Comparison of ENCODE assay signal across 8 cellular contexts in genomic region chr7:45027774-45028114, GRCh38. TPM values are rescaled to one million over a fixed set of nuclear protein-coding genes. Genes with fewer than 3 reads are reported as not detected.
DNase-seq lines count a peak whose midpoint lies in the region; ATAC-seq and TF ChIP-seq lines count a peak whose summit lies in the region.

No MANE protein-coding gene starts in this region.

- H3K27me3 ChIP-seq in naive thymus-derived CD4-positive, alpha-beta T cell (ENCODE audit: control insufficient read depth in 2 of 2, insufficient read depth in 2 of 2, low read length in 2 of 2) = no peaks in the 10 kb centered on the region
- no peaks in the 10 kb centered on the region for H3K27me3 ChIP-seq in Caco-2 (replicated peaks; ENCODE audit: control insufficient read depth, insufficient read depth, low read length)

- H3K36me3 Mint-ChIP-seq in activated CD8-positive, alpha-beta T cell treated with anti-CD3 and anti-CD28 coated beads, Interleukin-2, amount 10 ng/mL, durations not matched to agents 7 days and 5 days (ENCODE audit: low read depth) = peaks cover 75% of the 10 kb centered on the region
- H3K36me3 Mint-ChIP-seq in naive thymus-derived CD4-positive, alpha-beta T cell = peaks cover 5 to 60% (median 34%) of the 10 kb centered on the region in 5 donors
- H3K36me3 Mint-ChIP-seq in Caco-2 (ENCODE audit: insufficient read depth, unreplicated experiment) = peaks cover 10% of the 10 kb centered on the region

- intact Hi-C loops in naive thymus-derived CD4-positive, alpha-beta T cell (cut with micrococcal nuclease) = loop anchor here (1.0 to 5.0 kb wide), 12 partner anchors 9 to 110 kb away; partner anchors contain the start of genes MYO1G (in 2 of the 2) and TBRG4 (in 2 of the 2)
- intact Hi-C loops in Caco-2 (cut with micrococcal nuclease; ENCODE audit: unreplicated experiment) = no loop called here

- H3K4me3 ChIP-seq in GM12865 (ENCODE audit: low read depth, low read length) = peak overlapping the region; percentile 77
- peak overlapping the region; percentile 87 for H3K4me3 ChIP-seq in naive thymus-derived CD4-positive, alpha-beta T cell (ENCODE audit: low read length)
- H3K4me3 ChIP-seq in Caco-2 (ENCODE audit: low read depth, low read length) = no peak overlapping the region

- peaks cover 40 to 62% of the 10 kb centered on the region in 2 donors for H3K4me1 ChIP-seq in naive thymus-derived CD4-positive, alpha-beta T cell (ENCODE audit: control insufficient read depth in 2 of 2, insufficient read depth in 2 of 2, low read length in 2 of 2)
- no peaks in the 10 kb centered on the region for H3K4me1 ChIP-seq in Caco-2

- peak overlapping the region; percentile 84 for H3K27ac Mint-ChIP-seq in activated CD8-positive, alpha-beta T cell treated with anti-CD3 and anti-CD28 coated beads, Interleukin-2, amount 10 ng/mL, durations not matched to agents 7 days and 5 days
- peak overlapping the region; percentile 80 to 97 (median 93) for H3K27ac Mint-ChIP-seq in naive thymus-derived CD4-positive, alpha-beta T cell
- no peak overlapping the region for H3K27ac Mint-ChIP-seq in Caco-2 (ENCODE audit: unreplicated experiment)

- peaks cover 0 to 20% (median 0%) of the 10 kb centered on the region in 3 experiments for H3K36me3 ChIP-seq in naive thymus-derived CD4-positive, alpha-beta T cell (ENCODE audit: control insufficient read depth in 2 of 3, insufficient read depth in 3 of 3, low read length in 3 of 3)
- no peaks in the 10 kb centered on the region; the same call in 1 of the 2 replicates for H3K36me3 ChIP-seq in Caco-2 (ENCODE audit: control insufficient read depth, insufficient read depth, low read length)

- POLR2A ChIA-PET in activated CD8-positive, alpha-beta T cell treated with anti-CD3 and anti-CD28 coated beads, Interleukin-2, amount 10 ng/mL, durations not matched to agents 7 days and 5 days (lab: Charles Lee) = interaction anchor here (0.7 to 3.9 kb wide), 22 partner anchors 8 to 180 kb away, joined by 3 to 125 read pairs (median 6); partner anchors contain the start of genes H2AZ2, MYO1G, PURB and TBRG4
- POLR2A ChIA-PET in naive thymus-derived CD4-positive, alpha-beta T cell (lab: Charles Lee) = interaction anchor here (0.7 to 13.7 kb wide), 25 partner anchors 8 to 537 kb away, joined by 3 to 348 read pairs (median 5); partner anchors contain the start of genes CCM2, H2AZ2, MYO1G and NUDCD3
- POLR2A ChIA-PET in Caco-2 (lab: Charles Lee) = no interaction called here

- peak overlapping the region; percentile 80 for H3K4me3 Mint-ChIP-seq in activated CD8-positive, alpha-beta T cell treated with anti-CD3 and anti-CD28 coated beads, Interleukin-2, amount 10 ng/mL, durations not matched to agents 7 days and 5 days
- peak overlapping the region; percentile 89 to 98 (median 95) for H3K4me3 Mint-ChIP-seq in naive thymus-derived CD4-positive, alpha-beta T cell
- no peak overlapping the region for H3K4me3 Mint-ChIP-seq in Caco-2 (ENCODE audit: unreplicated experiment)

- H3K4me1 Mint-ChIP-seq in activated CD8-positive, alpha-beta T cell treated with anti-CD3 and anti-CD28 coated beads, Interleukin-2, amount 10 ng/mL, durations not matched to agents 7 days and 5 days (ENCODE audit: low read depth) = peaks cover 73% of the 10 kb centered on the region
- peaks cover 50 to 75% (median 67%) of the 10 kb centered on the region in 7 donors for H3K4me1 Mint-ChIP-seq in naive thymus-derived CD4-positive, alpha-beta T cell
- no peaks in the 10 kb centered on the region for H3K4me1 Mint-ChIP-seq in Caco-2 (ENCODE audit: low read depth, unreplicated experiment)

- no peaks in the 10 kb centered on the region for H3K27me3 Mint-ChIP-seq in activated CD8-positive, alpha-beta T cell treated with anti-CD3 and anti-CD28 coated beads, Interleukin-2, amount 10 ng/mL, durations not matched to agents 7 days and 5 days (ENCODE audit: low read depth)
- H3K27me3 Mint-ChIP-seq in naive thymus-derived CD4-positive, alpha-beta T cell = no peaks in the 10 kb centered on the region
- no peaks in the 10 kb centered on the region for H3K27me3 Mint-ChIP-seq in Caco-2 (ENCODE audit: insufficient read depth, unreplicated experiment)

- no TSS peak for BruUV-seq in Caco-2 (replicated peaks; lab: Mats Ljungman, UMichigan)

- no peak for TF ChIP-seq CTCF in GM12865 (IDR thresholded peaks at IDR 0.05; ENCODE audit: insufficient read depth, low read depth, low read length, missing control alignments)
- TF ChIP-seq CTCF in Caco-2 (IDR thresholded peaks at IDR 0.05; ENCODE audit: insufficient read depth in 1 of 2, low read depth in 1 of 2, low read length in 1 of 2, severe bottlenecking in 1 of 2, unreplicated experiment in 1 of 2) = no peak

- H3K27ac ChIP-seq in naive thymus-derived CD4-positive, alpha-beta T cell (ENCODE audit: low read depth, low read length) = peak overlapping the region; percentile 86

- no peaks in the 10 kb centered on the region for H3K9me3 Mint-ChIP-seq in activated CD8-positive, alpha-beta T cell treated with anti-CD3 and anti-CD28 coated beads, Interleukin-2, amount 10 ng/mL, durations not matched to agents 7 days and 5 days (ENCODE audit: insufficient read depth)
- H3K9me3 Mint-ChIP-seq in naive thymus-derived CD4-positive, alpha-beta T cell = peaks cover 0 to 2% (median 0%) of the 10 kb centered on the region in 11 donors
- H3K9me3 Mint-ChIP-seq in Caco-2 (ENCODE audit: unreplicated experiment) = no peaks in the 10 kb centered on the region

- no peaks in the 10 kb centered on the region for H3K9me3 ChIP-seq in naive thymus-derived CD4-positive, alpha-beta T cell (ENCODE audit: control insufficient read depth in 2 of 3, low read length in 3 of 3)
- H3K9me3 ChIP-seq in Caco-2 = no peaks in the 10 kb centered on the region

- DNase-seq in GM12865 (ENCODE audit: low read depth) = peak; percentile 13
- peak; percentile 31 for DNase-seq in activated CD8-positive, alpha-beta T cell treated with anti-CD3 and anti-CD28 coated beads, Interleukin-2, amount 10 ng/mL, durations not matched to agents 7 days and 5 days
- no peak for DNase-seq in naive thymus-derived CD4-positive, alpha-beta T cell
- no peak for DNase-seq in AG08396 (ENCODE audit: low spot score)
- DNase-seq in Caco-2 = no peak
- no peak for DNase-seq in COR-L47 (lab: John Stamatoyannopoulos, UW)
- DNase-seq in HCEC 1CT = no peak

- peak; percentile 25 for ATAC-seq in HG02763 (IDR thresholded peaks at IDR 0.05; ENCODE audit: unreplicated experiment)
- ATAC-seq in activated CD8-positive, alpha-beta T cell treated with anti-CD3 and anti-CD28 coated beads, Interleukin-2, amount 10 ng/mL, durations not matched to agents 7 days and 5 days = peak; percentile 31
- peak; percentile 20 for ATAC-seq in naive thymus-derived CD4-positive, alpha-beta T cell

- CTCF ChIA-PET in activated CD8-positive, alpha-beta T cell treated with anti-CD3 and anti-CD28 coated beads, Interleukin-2, amount 10 ng/mL, durations not matched to agents 7 days and 5 days (lab: Charles Lee) = interaction anchor here (0.9 to 6.0 kb wide), 10 partner anchors 9 to 108 kb away, joined by 3 to 45 read pairs (median 7); partner anchors contain the start of genes CCM2 and MYO1G
- CTCF ChIA-PET in naive thymus-derived CD4-positive, alpha-beta T cell (lab: Charles Lee) = interaction anchor here (0.7 to 5.6 kb wide), 7 partner anchors 11 to 54 kb away, joined by 3 to 65 read pairs (median 5); no protein-coding TSS in a partner anchor
- CTCF ChIA-PET in Caco-2 (lab: Charles Lee) = no interaction called here

RNA-seq across cellular contexts. Expression of gene CCM2, which starts 27.7 kb away (rescaled TPM):
- 10 to 100 TPM; 99.6 to 99.9 TPM for total RNA-seq in activated CD8-positive, alpha-beta T cell treated with anti-CD3 and anti-CD28 coated beads, Interleukin-2, amount 10 ng/mL, durations not matched to agents 7 days and 5 days
- total RNA-seq in naive thymus-derived CD4-positive, alpha-beta T cell = 100 to 1,000 TPM in 3 of 5 experiments, 10 to 100 TPM in 2; 80.4 to 200 (median 119) TPM
- polyA plus RNA-seq in naive thymus-derived CD4-positive, alpha-beta T cell = 100 to 1,000 TPM in 1 of 2 donors, 10 to 100 TPM in 1; 75.9 to 123 TPM
- 28.1 and 28.2 TPM in 2 replicates for total RNA-seq in Caco-2 (2022)

RNA-seq across cellular contexts. Expression of gene MYO1G, which starts 48.9 kb away (rescaled TPM):
- total RNA-seq in activated CD8-positive, alpha-beta T cell treated with anti-CD3 and anti-CD28 coated beads, Interleukin-2, amount 10 ng/mL, durations not matched to agents 7 days and 5 days = 100 to 1,000 TPM; 435 to 453 TPM
- 100 to 1,000 TPM in 3 of 5 experiments, 10 to 100 TPM in 2; 29.2 to 385 (median 107) TPM for total RNA-seq in naive thymus-derived CD4-positive, alpha-beta T cell
- 10 to 100 TPM; 51.1 to 76.0 TPM for polyA plus RNA-seq in naive thymus-derived CD4-positive, alpha-beta T cell
- total RNA-seq in Caco-2 (2022) = 0.19 and 0.36 TPM in 2 replicates

Comparison
In these comparisons a context has a peak if more than half of its experiments do, and no peak if none do; other contexts are left out.
1. DNase-seq: peak in GM12865 (single experiment) and activated CD8-positive, alpha-beta T cell treated with anti-CD3 and anti-CD28 coated beads, Interleukin-2, amount 10 ng/mL, durations not matched to agents 7 days and 5 days (single experiment); none in naive thymus-derived CD4-positive, alpha-beta T cell (0 of 9), AG08396 (single experiment), Caco-2 (0 of 2), COR-L47 (single experiment) and HCEC 1CT (single experiment).
2. RNA of gene MYO1G, which starts 48.9 kb away (total RNA-seq): 435 to 453 TPM in activated CD8-positive, alpha-beta T cell treated with anti-CD3 and anti-CD28 coated beads, Interleukin-2, amount 10 ng/mL, durations not matched to agents 7 days and 5 days and 29.2 to 385 TPM in naive thymus-derived CD4-positive, alpha-beta T cell; 0.19 to 0.36 TPM in Caco-2; every median in the first group is over 10 times any median in the second.
3. Peak in every context shown above with its lines, with median percentiles within 50 percentile points of each other: ATAC-seq.